8 cellular contexts compared by ENCODE assay signal in genomic region chr5:36301858-36302603, GRCh38. TPM values are rescaled to one million over a fixed set of nuclear protein-coding genes. Genes with fewer than 3 reads are reported as not detected.
A peak's percentile ranks its signal among the peaks of the same experiment; 100 is the strongest.
DNase-seq lines count a peak whose midpoint lies in the region; ATAC-seq, FAIRE-seq and TF ChIP-seq lines count a peak whose summit lies in the region.

TSS of gene RANBP3L (minus strand) at chr5:36301902. CDS start at chr5:36301416, 486 bp downstream.

- intact Hi-C loops in adrenal gland (cut with DNase I): no loop called here

- H3K4me3 ChIP-seq in ACC112 (ENCODE audit: low read depth, low read length) (peak within 1 kb of the TSS; percentile 66), adrenal gland (peak within 1 kb of the TSS in 2 of 4 donors; percentile 16 to 48)

- FAIRE-seq in islet of Langerhans (lab: Jason Lieb, UNC): peak; percentile 5

- H3K27ac ChIP-seq in ACC112 (ENCODE audit: low read depth, low read length) (peak within 1 kb of the TSS; percentile 41), adrenal gland (peak within 1 kb of the TSS; percentile 74 to 92 (median 83))

- no peaks in the 10 kb centered on the region for H3K27me3 ChIP-seq in ACC112 (ENCODE audit: insufficient read depth, low read length)
- H3K27me3 ChIP-seq in adrenal gland: no peaks in the 10 kb centered on the region

- peak in 1 of 2 donors; percentile 73 for TF ChIP-seq POLR2A in adrenal gland (IDR thresholded peaks at IDR 0.05)

- H3K36me3 ChIP-seq in ACC112 (ENCODE audit: insufficient read depth, low read length) (no peaks in the 10 kb centered on the region), adrenal gland (replicated peaks in 1 of 2) (no peaks in the 10 kb centered on the region)

- DNase-seq in adrenal gland: peak; percentile 28 to 59 (median 47)
- no peak for DNase-seq in stimulated activated naive CD8-positive, alpha-beta T cell treated with anti-CD3 and anti-CD28 coated beads, Interleukin-15, Interleukin-2, amounts not matched to agents 100 U/mL and 50 U/mL, for 24 hours
- no peak for DNase-seq in KBM-7
- DNase-seq in activated CD8-positive, alpha-beta memory T cell treated with anti-CD3 and anti-CD28 coated beads, Interleukin-2, amount 50 U/mL, for 48 hours: no peak
- DNase-seq in GM03348 (ENCODE audit: low spot score): no peak

- peaks cover 30% of the 10 kb centered on the region for H3K4me1 ChIP-seq in ACC112 (ENCODE audit: control insufficient read depth, insufficient read depth, low read length, unreplicated experiment)
- H3K4me1 ChIP-seq in adrenal gland (replicated peaks in 1 of 2): peaks cover 18 to 45% of the 10 kb centered on the region in 2 donors

- WGBS in adrenal gland, 4 donors: 4 to 10% (median 6%) methylated on average over 5 of the region's 5 CpGs

- peak in 1 of 6 experiments; percentile 12 for TF ChIP-seq CTCF in adrenal gland (IDR thresholded peaks at IDR 0.05)

- no peaks in the 10 kb centered on the region for H3K79me2 ChIP-seq in ACC112 (ENCODE audit: control insufficient read depth, insufficient read depth, low read length, unreplicated experiment)

- H2AFZ ChIP-seq in ACC112 (ENCODE audit: low read length, unreplicated experiment): peak within 1 kb of the TSS; percentile 86

- no peaks in the 10 kb centered on the region for H3K9me3 ChIP-seq in adrenal gland (replicated peaks in 1 of 3)

- in situ Hi-C loops in KBM-7 (cut with MboI; ENCODE audit: low pct_unique_long_range_greater_than_20kb, low sequenced_read_pairs): no loop called here

- ATAC-seq in HG02852 (IDR thresholded peaks at IDR 0.05; ENCODE audit: unreplicated experiment): peak; percentile 66
- peak; percentile 52 for ATAC-seq in stimulated activated naive CD8-positive, alpha-beta T cell treated with anti-CD3 and anti-CD28 coated beads, Interleukin-15, Interleukin-2, amounts not matched to agents 100 U/mL and 50 U/mL, for 24 hours

RNA-seq across cellular contexts. Expression of gene RANBP3L, which starts in this region (rescaled TPM):
- total RNA-seq in adrenal gland: 10 to 100 TPM in 1 of 8 donors, 1 to 10 TPM in 7; 1.0 to 21.6 (median 4.9) TPM
- 1 to 10 TPM in 2 of 3 donors, under 1 TPM in 1; 0.30 to 1.4 (median 1.0) TPM for polyA plus RNA-seq in adrenal gland

Comparison
In these comparisons a context has a peak if more than half of its experiments do, and no peak if none do; other contexts are left out.
1. DNase-seq: peak in adrenal gland (7 of 7); none in stimulated activated naive CD8-positive, alpha-beta T cell treated with anti-CD3 and anti-CD28 coated beads, Interleukin-15, Interleukin-2, amounts not matched to agents 100 U/mL and 50 U/mL, for 24 hours (single experiment), KBM-7 (single experiment), activated CD8-positive, alpha-beta memory T cell treated with anti-CD3 and anti-CD28 coated beads, Interleukin-2, amount 50 U/mL, for 48 hours (single experiment) and GM03348 (single experiment).